In the genomic region with DNA sequence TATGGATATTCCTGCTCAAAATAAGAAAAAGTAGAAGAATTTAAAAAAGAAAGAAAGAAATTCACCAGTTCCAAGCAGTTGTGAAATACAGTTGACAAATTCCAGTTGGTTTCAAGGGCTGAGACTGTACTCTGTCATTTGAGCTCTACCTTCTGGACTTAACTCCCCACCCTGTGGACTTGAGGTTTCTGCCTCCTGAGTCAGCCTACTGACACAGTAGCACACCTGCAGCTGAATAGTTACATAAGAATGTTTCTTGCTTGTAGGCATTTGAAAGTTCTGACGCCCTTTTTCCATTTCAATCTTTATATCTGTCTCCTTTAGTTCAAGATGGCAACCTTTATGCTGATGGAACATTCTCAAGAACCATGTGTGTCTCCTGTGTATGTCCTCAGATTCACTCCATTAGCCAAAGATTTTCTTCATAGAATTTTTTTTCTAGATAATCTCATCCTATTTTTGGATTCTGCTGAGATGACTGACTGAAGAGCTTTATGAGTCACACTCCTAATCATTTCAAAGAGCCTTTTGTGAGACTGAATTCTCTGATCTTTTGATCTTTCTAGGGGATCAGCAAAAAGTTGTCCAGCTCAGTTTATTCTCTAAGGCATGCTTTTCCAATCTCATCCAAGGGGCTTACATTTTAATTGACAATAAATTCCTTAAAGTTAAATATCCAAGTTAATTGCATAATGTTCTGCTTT, we compare ENCODE assay signal across 27 cellular contexts. TPM values are rescaled to one million over a fixed set of nuclear protein-coding genes. Genes with fewer than 3 reads are reported as not detected.
DNase-seq lines count a peak whose midpoint lies in the region; ATAC-seq and TF ChIP-seq lines count a peak whose summit lies in the region.
"Had no signal": no experiment of that assay in that cellular context is flagged by ENCODE, and none has a peak within 500 bp of the region (broad histone marks: within the 10 kb centered on the region; RNA-seq: fewer than 3 reads in every experiment).

No MANE protein-coding gene starts in this region.

- no peaks in the 10 kb centered on the region for H3K9me3 ChIP-seq in neural progenitor cell (ENCODE audit: low read depth)
- H3K9me3 ChIP-seq: gastrocnemius medialis, right lobe of liver, suprapubic skin, uterus had no signal

- no peak overlapping the region for H3K9ac ChIP-seq in neural progenitor cell

- H3K36me3 Mint-ChIP-seq in neural progenitor cell: no peaks in the 10 kb centered on the region

- ATAC-seq in HG02678 (IDR thresholded peaks at IDR 0.05; ENCODE audit: unreplicated experiment) (peak; percentile 48), HG03280 (IDR thresholded peaks at IDR 0.05; ENCODE audit: unreplicated experiment) (no peak), HG02885 (IDR thresholded peaks at IDR 0.05; ENCODE audit: poor library complexity, unreplicated experiment) (no peak)
- ATAC-seq: gastrocnemius medialis, right lobe of liver had no signal

- peaks cover 17% of the 10 kb centered on the region for H3K9me3 Mint-ChIP-seq in neural progenitor cell
- H3K9me3 Mint-ChIP-seq: T-helper 2 cell treated with Interferon-gamma antibody and Interleukin-4, amounts not matched to agents 5 μg/mL and 100 μg/mL, for 36 hours had no signal

- no peaks in the 10 kb centered on the region for H3F3A ChIP-seq in neural progenitor cell (ENCODE audit: low read depth)

- no peaks in the 10 kb centered on the region for H3K4me1 ChIP-seq in neural progenitor cell
- H3K4me1 ChIP-seq: gastrocnemius medialis, right lobe of liver, suprapubic skin, uterus had no signal

- H4K20me1 ChIP-seq in neural progenitor cell (ENCODE audit: low read depth): no peaks in the 10 kb centered on the region

- no peaks in the 10 kb centered on the region for H3K36me3 ChIP-seq in neural progenitor cell
- H3K36me3 ChIP-seq: gastrocnemius medialis, right lobe of liver, suprapubic skin, uterus, WERI-Rb-1 had no signal

- H3K27me3 ChIP-seq in neural progenitor cell: no peaks in the 10 kb centered on the region
- H3K27me3 ChIP-seq: gastrocnemius medialis, right lobe of liver, suprapubic skin, uterus had no signal

- H3K27ac ChIP-seq in epithelial cell of prostate (peak overlapping the region; percentile 76), neural progenitor cell (no peak overlapping the region)
- H3K27ac ChIP-seq: gastrocnemius medialis, right lobe of liver, suprapubic skin, uterus, WERI-Rb-1 had no signal

- H3K4me3 Mint-ChIP-seq in neural progenitor cell: no peak overlapping the region
- H3K4me3 Mint-ChIP-seq: activated CD4-positive, alpha-beta memory T cell treated with anti-CD3 and anti-CD28 coated beads, Interleukin-2, amount 10 ng/mL, durations not matched to agents 7 days and 5 days; activated naive CD4-positive, alpha-beta T cell treated with anti-CD3 and anti-CD28 coated beads for 36 hours; central memory CD8-positive, alpha-beta T cell; memory B cell; naive B cell; T-helper 2 cell treated with Interferon-gamma antibody and Interleukin-4, amounts not matched to agents 5 μg/mL and 100 μg/mL, for 36 hours had no signal

- no peak overlapping the region for H3K4me3 ChIP-seq in neural progenitor cell
- H3K4me3 ChIP-seq: gastrocnemius medialis, right lobe of liver, suprapubic skin, uterus had no signal

- H3K4me1 Mint-ChIP-seq in neural progenitor cell: peaks cover 14% of the 10 kb centered on the region
- H3K4me1 Mint-ChIP-seq: activated CD4-positive, alpha-beta memory T cell treated with anti-CD3 and anti-CD28 coated beads, Interleukin-2, amount 10 ng/mL, durations not matched to agents 7 days and 5 days; central memory CD8-positive, alpha-beta T cell; memory B cell had no signal

- no peak for TF ChIP-seq CTCF in neural progenitor cell (IDR thresholded peaks at IDR 0.05)

- no peak overlapping the region for H3K4me2 ChIP-seq in neural progenitor cell

- H3K27ac Mint-ChIP-seq in neural progenitor cell: no peak overlapping the region
- H3K27ac Mint-ChIP-seq: activated CD4-positive, alpha-beta memory T cell treated with anti-CD3 and anti-CD28 coated beads, Interleukin-2, amount 10 ng/mL, durations not matched to agents 7 days and 5 days; activated naive CD4-positive, alpha-beta T cell treated with anti-CD3 and anti-CD28 coated beads for 36 hours; memory B cell; T-helper 2 cell treated with Interferon-gamma antibody and Interleukin-4, amounts not matched to agents 5 μg/mL and 100 μg/mL, for 36 hours had no signal

- H3K27me3 Mint-ChIP-seq in neural progenitor cell (ENCODE audit: insufficient read depth, low read depth): no peaks in the 10 kb centered on the region
- H3K27me3 Mint-ChIP-seq: activated CD4-positive, alpha-beta memory T cell treated with anti-CD3 and anti-CD28 coated beads, Interleukin-2, amount 10 ng/mL, durations not matched to agents 7 days and 5 days; central memory CD8-positive, alpha-beta T cell had no signal

- no peaks in the 10 kb centered on the region for H3K79me2 ChIP-seq in neural progenitor cell (ENCODE audit: low read depth)

- no peak overlapping the region for H2AFZ ChIP-seq in neural progenitor cell (replicated peaks)

- DNase-seq in A172 (ENCODE audit: low spot score): peak; percentile 14
- DNase-seq in RPMI7951 (ENCODE audit: low read depth): peak; percentile 59
- peak; percentile 91 for DNase-seq in epithelial cell of prostate (ENCODE audit: low read depth, low spot score)
- no peak for DNase-seq in stimulated activated CD8-positive, alpha-beta memory T cell treated with anti-CD3 and anti-CD28 coated beads, Interleukin-4, amount 100 ng/mL, for 48 hours
- no peak for DNase-seq in neural progenitor cell (ENCODE audit: low spot score)
- DNase-seq: activated CD4-positive, alpha-beta memory T cell treated with anti-CD3 and anti-CD28 coated beads, Interleukin-2, amount 10 ng/mL, durations not matched to agents 7 days and 5 days; activated naive CD4-positive, alpha-beta T cell treated with anti-CD3 and anti-CD28 coated beads for 36 hours; activated T-cell treated with anti-CD3 and anti-CD28 coated beads, Interleukin-2, amount 50 U/mL, for 1 hour; amygdala; erythroblast; gastrocnemius medialis; naive B cell; NCI-H1105 treated with DMSO at 0.1 percent for 48 hours; NCI-H524; right lobe of liver; stimulated activated CD4-positive, alpha-beta T cell treated with anti-CD3 and anti-CD28 coated beads, Interleukin-15, amount 100 ng/mL, for 24 hours; uterus; WERI-Rb-1 had no signal

RNA-seq across cellular contexts. Expression of a gene that starts 19.1 kb away (rescaled TPM):
- 19.6 and 27.4 TPM in 2 replicates for total RNA-seq in A172 (2014; rRNA removed; shearing (Covaris generic))
- 0.10 and 0.12 TPM in 2 replicates for total RNA-seq in RPMI7951 (2014; rRNA removed; shearing (Covaris generic))
- total RNA-seq in neural progenitor cell (ENCODE audit: low replicate concordance): 0.71 and 3.2 TPM in 2 replicates
- total RNA-seq: activated CD4-positive, alpha-beta memory T cell treated with anti-CD3 and anti-CD28 coated beads, Interleukin-2, amount 10 ng/mL, durations not matched to agents 7 days and 5 days; activated naive CD4-positive, alpha-beta T cell treated with anti-CD3 and anti-CD28 coated beads for 36 hours; gastrocnemius medialis; LHCN-M2; osteocyte; right lobe of liver had no signal

Comparison
In these comparisons a context has a peak if more than half of its experiments do, and no peak if none do; other contexts are left out.
1. DNase-seq: peak in A172 (single experiment), RPMI7951 (single experiment) and epithelial cell of prostate (single experiment); none in stimulated activated CD8-positive, alpha-beta memory T cell treated with anti-CD3 and anti-CD28 coated beads, Interleukin-4, amount 100 ng/mL, for 48 hours (single experiment) and neural progenitor cell (single experiment).